30 cellular contexts compared by ENCODE assay signal in genomic region chr18:5122270-5122669, GRCh38.
A peak's percentile ranks its signal among the peaks of the same experiment; 100 is the strongest.
DNase-seq lines count a peak whose midpoint lies in the region; ATAC-seq, FAIRE-seq and TF ChIP-seq lines count a peak whose summit lies in the region.
"Had no signal": no experiment of that assay in that cellular context is flagged by ENCODE, and none has a peak within 500 bp of the region (broad histone marks: within the 10 kb centered on the region; RNA-seq: fewer than 3 reads in every experiment).

No MANE protein-coding gene starts in this region.

- H2AFZ ChIP-seq in HepG2 (ENCODE audit: low read length): no peak overlapping the region
- H2AFZ ChIP-seq: GM23248, PC-9 had no signal

- peaks cover 0 to 3% (median 0%) of the 10 kb centered on the region in 5 donors for H3K27me3 Mint-ChIP-seq in naive thymus-derived CD4-positive, alpha-beta T cell
- H3K27me3 Mint-ChIP-seq in effector memory CD8-positive, alpha-beta T cell: peaks cover 7 to 34% of the 10 kb centered on the region in 2 donors
- H3K27me3 Mint-ChIP-seq in activated T-cell treated with anti-CD3 and anti-CD28 coated beads, Interleukin-2, amount 50 U/mL, for 24 hours: no peaks in the 10 kb centered on the region

- BruUV-seq in HepG2 (replicated peaks; lab: Mats Ljungman, UMichigan): no TSS peak

- no peaks in the 10 kb centered on the region for H3K79me2 ChIP-seq in HepG2 (ENCODE audit: insufficient read depth, low read length)

- FAIRE-seq in HepG2 (lab: Jason Lieb, UNC): no peak
- FAIRE-seq: A204.1, GM12892 had no signal

- in situ Hi-C loops in HepG2 (cut with HindIII; ENCODE audit: extremely low pct_ligation_motif_present, low pct_unique_long_range_greater_than_20kb): no loop called here

- no peak overlapping the region for H3K9ac ChIP-seq in HepG2 (ENCODE audit: insufficient read depth, low read depth, low read length)
- H3K9ac ChIP-seq: BLaER1 treated with 17β-estradiol and CSF1 and Interleukin-3, amounts not matched to agents 10 nM and 100 nM; GM23248; KMS-11 had no signal

- TF ChIP-seq CTCF in HepG2 (CRISPR knock-in tag; IDR thresholded peaks at IDR 0.05) (no peak), right lobe of liver (IDR thresholded peaks at IDR 0.05) (no peak)

- DNase-seq in HepG2 (ENCODE audit: low spot score) (no peak), right lobe of liver (no peak), NCI-H146 (lab: John Stamatoyannopoulos, UW) (peak; percentile 66), NCI-H510A (lab: John Stamatoyannopoulos, UW) (peak; percentile 65)
- DNase-seq in naive thymus-derived CD4-positive, alpha-beta T cell: peak in 6 of 9 donors; percentile 32 to 71 (median 53)
- no peak for DNase-seq in effector memory CD8-positive, alpha-beta T cell
- no peak for DNase-seq in activated T-cell treated with anti-CD3 and anti-CD28 coated beads, Interleukin-2, amount 50 U/mL, for 24 hours
- DNase-seq in activated CD4-positive, alpha-beta T cell treated with anti-CD3 and anti-CD28 coated beads, Interleukin-2, amount 50 U/mL, for 1 hour: no peak
- DNase-seq: AML-193; DMS79 treated with DMSO at 0.1 percent for 48 hours; GM23248; MM.1S; NCI-H1694 treated with DMSO at 0.1 percent for 48 hours; NCI-H2081; NCI-H2171 treated with DMSO at 0.1 percent for 48 hours; NCI-H82; NK-92 treated with Interleukin-12 subunit alpha and Interleukin-12 subunit beta, amount 100 ng/mL, for 24 hours; PC-9; SJCRH30; T-helper 2 cell had no signal

- H3K9me3 ChIP-seq in HepG2 (ENCODE audit: low read length) (peaks cover 28% of the 10 kb centered on the region), right lobe of liver (no peaks in the 10 kb centered on the region)
- peaks cover 0 to 13% (median 11%) of the 10 kb centered on the region in 3 experiments for H3K9me3 ChIP-seq in naive thymus-derived CD4-positive, alpha-beta T cell (ENCODE audit: control insufficient read depth in 2 of 3, low read length in 3 of 3)
- H3K9me3 ChIP-seq: Caco-2, HAP-1, SJCRH30 had no signal

- H3K4me3 ChIP-seq in HepG2 (replicated peaks in 1 of 3; ENCODE audit: insufficient read depth in 1 of 3, low read depth in 2 of 3, low read length in 3 of 3) (no peak overlapping the region), right lobe of liver (no peak overlapping the region)
- H3K4me3 ChIP-seq in naive thymus-derived CD4-positive, alpha-beta T cell (ENCODE audit: low read length): peak overlapping the region; percentile 17
- H3K4me3 ChIP-seq: BLaER1 treated with 17β-estradiol and CSF1 and Interleukin-3, amounts not matched to agents 10 nM and 100 nM; GM23248; HAP-1; PC-9; SJCRH30 had no signal

- H3K4me1 ChIP-seq in HepG2 (ENCODE audit: insufficient read depth, low read length): no peaks in the 10 kb centered on the region
- no peaks in the 10 kb centered on the region for H3K4me1 ChIP-seq in right lobe of liver
- H3K4me1 ChIP-seq in naive thymus-derived CD4-positive, alpha-beta T cell (ENCODE audit: control insufficient read depth in 2 of 2, insufficient read depth in 2 of 2, low read length in 2 of 2): peaks cover 0 to 10% of the 10 kb centered on the region in 2 donors
- H3K4me1 ChIP-seq: BLaER1 treated with 17β-estradiol and CSF1 and Interleukin-3, amounts not matched to agents 10 nM and 100 nM; Caco-2; HAP-1; SJCRH30 had no signal

- peak overlapping the region in 7 of 9 donors; percentile 55 to 93 (median 83) for H3K27ac Mint-ChIP-seq in naive thymus-derived CD4-positive, alpha-beta T cell
- no peak overlapping the region for H3K27ac Mint-ChIP-seq in effector memory CD8-positive, alpha-beta T cell
- H3K27ac Mint-ChIP-seq in activated T-cell treated with anti-CD3 and anti-CD28 coated beads, Interleukin-2, amount 50 U/mL, for 24 hours: no peak overlapping the region
- H3K27ac Mint-ChIP-seq: CD4-positive, alpha-beta memory T cell; IgD-negative memory B cell had no signal

- no peak for TF ChIP-seq RAD21 in HepG2 (CRISPR knock-in tag; IDR thresholded peaks at IDR 0.05)

- no CpG with 5 or more reads among the region's 2 CpGs for whole genome bisulfite sequencing in HepG2 (ENCODE audit: low lambda C conversion rate)
- 17% methylated on average over 1 of the region's 2 CpGs for WGBS in right lobe of liver (ENCODE audit: insufficient coverage, low coverage, low lambda C conversion rate, missing lambda C conversion rate)

- TF ChIP-seq POLR2A in HepG2 (IDR thresholded peaks at IDR 0.05; ENCODE audit: insufficient read depth in 1 of 2, low read depth in 2 of 2, low read length in 2 of 2) (no peak), right lobe of liver (IDR thresholded peaks at IDR 0.05) (no peak)

- CTCF ChIA-PET in HepG2 (lab: Yijun Ruan, JAX; ENCODE audit: low intra/inter-chr PET ratio, low total read pairs): no interaction called here
- CTCF ChIA-PET in naive thymus-derived CD4-positive, alpha-beta T cell (lab: Charles Lee): interaction anchor here (1.4 kb wide), 1 partner anchor 115 kb away, joined by 4 read pairs; no protein-coding TSS in a partner anchor

- POLR2A ChIA-PET in HepG2 (lab: Yijun Ruan, JAX): no interaction called here
- POLR2A ChIA-PET in naive thymus-derived CD4-positive, alpha-beta T cell (lab: Charles Lee): interaction anchor here (0.6 to 1.8 kb wide), 8 partner anchors 27 to 174 kb away, joined by 3 to 8 read pairs (median 3); partner anchors contain the start of gene AKAIN1

- H3K27ac ChIP-seq in HepG2 (ENCODE audit: extremely low read length, insufficient read depth, low read length) (no peak overlapping the region), right lobe of liver (no peak overlapping the region)
- no peak overlapping the region for H3K27ac ChIP-seq in naive thymus-derived CD4-positive, alpha-beta T cell (ENCODE audit: low read depth, low read length)
- H3K27ac ChIP-seq: BLaER1 treated with 17β-estradiol and CSF1 and Interleukin-3, amounts not matched to agents 10 nM and 100 nM; GM23248; KMS-11; PC-9; SJCRH30 had no signal

- H3K9me3 Mint-ChIP-seq in naive thymus-derived CD4-positive, alpha-beta T cell: peaks cover 10 to 95% (median 29%) of the 10 kb centered on the region in 11 donors
- H3K9me3 Mint-ChIP-seq in effector memory CD8-positive, alpha-beta T cell: peaks cover 10 to 54% of the 10 kb centered on the region in 2 donors
- peaks cover 42% of the 10 kb centered on the region for H3K9me3 Mint-ChIP-seq in activated T-cell treated with anti-CD3 and anti-CD28 coated beads, Interleukin-2, amount 50 U/mL, for 24 hours

- no peak for TF ChIP-seq EP300 in HepG2 (IDR thresholded peaks at IDR 0.05; ENCODE audit: low read depth in 2 of 2, low read length in 2 of 2)
- no peak for TF ChIP-seq EP300 in HepG2 (CRISPR knock-in tag; IDR thresholded peaks at IDR 0.05; ENCODE audit: borderline replicate concordance)

- H4K20me1 ChIP-seq in HepG2 (ENCODE audit: insufficient read depth, low read length): no peaks in the 10 kb centered on the region
- H4K20me1 ChIP-seq: BLaER1 treated with 17β-estradiol and CSF1 and Interleukin-3, amounts not matched to agents 10 nM and 100 nM had no signal

- intact Hi-C loops in HepG2 (cut with micrococcal nuclease; ENCODE audit: unreplicated experiment) (no loop called here), right lobe of liver (cut with DNase I) (no loop called here)
- intact Hi-C loops in naive thymus-derived CD4-positive, alpha-beta T cell (cut with micrococcal nuclease): loop anchor here in 1 of 2 donors (5.0 kb wide), 1 partner anchor 35 kb away; no protein-coding TSS in a partner anchor

- peaks cover 0 to 30% (median 21%) of the 10 kb centered on the region in 7 donors for H3K4me1 Mint-ChIP-seq in naive thymus-derived CD4-positive, alpha-beta T cell
- no peaks in the 10 kb centered on the region for H3K4me1 Mint-ChIP-seq in effector memory CD8-positive, alpha-beta T cell (ENCODE audit: low read depth in 2 of 2)
- peaks cover 13% of the 10 kb centered on the region for H3K4me1 Mint-ChIP-seq in activated T-cell treated with anti-CD3 and anti-CD28 coated beads, Interleukin-2, amount 50 U/mL, for 24 hours (ENCODE audit: low read depth)

- H3K27me3 ChIP-seq in HepG2 (ENCODE audit: control insufficient read depth in 1 of 2, insufficient read depth in 2 of 2, low read length in 2 of 2) (no peaks in the 10 kb centered on the region; a peak in 1 of 5 replicates), right lobe of liver (no peaks in the 10 kb centered on the region)
- no peaks in the 10 kb centered on the region for H3K27me3 ChIP-seq in naive thymus-derived CD4-positive, alpha-beta T cell (ENCODE audit: control insufficient read depth in 2 of 2, insufficient read depth in 2 of 2, low read length in 2 of 2)
- H3K27me3 ChIP-seq: BLaER1 treated with 17β-estradiol and CSF1 and Interleukin-3, amounts not matched to agents 10 nM and 100 nM; SJCRH30 had no signal

- H3K4me3 Mint-ChIP-seq in naive thymus-derived CD4-positive, alpha-beta T cell: peak overlapping the region in 9 of 10 donors; percentile 46 to 73 (median 58)
- no peak overlapping the region for H3K4me3 Mint-ChIP-seq in effector memory CD8-positive, alpha-beta T cell
- H3K4me3 Mint-ChIP-seq in activated T-cell treated with anti-CD3 and anti-CD28 coated beads, Interleukin-2, amount 50 U/mL, for 24 hours: no peak overlapping the region
- H3K4me3 Mint-ChIP-seq: IgD-negative memory B cell had no signal

- no peak overlapping the region for H3K4me2 ChIP-seq in HepG2 (ENCODE audit: low read depth, low read length)
- H3K4me2 ChIP-seq: BLaER1 treated with 17β-estradiol and CSF1 and Interleukin-3, amounts not matched to agents 10 nM and 100 nM; KMS-11; PC-9 had no signal

- H3K36me3 Mint-ChIP-seq in naive thymus-derived CD4-positive, alpha-beta T cell: peaks cover 1 to 33% (median 23%) of the 10 kb centered on the region in 5 donors
- no peaks in the 10 kb centered on the region for H3K36me3 Mint-ChIP-seq in effector memory CD8-positive, alpha-beta T cell (ENCODE audit: insufficient read depth)
- H3K36me3 Mint-ChIP-seq in activated T-cell treated with anti-CD3 and anti-CD28 coated beads, Interleukin-2, amount 50 U/mL, for 24 hours (ENCODE audit: low read depth): peaks cover 3% of the 10 kb centered on the region

- no peaks in the 10 kb centered on the region for H3K36me3 ChIP-seq in HepG2 (replicated peaks in 1 of 2; ENCODE audit: control insufficient read depth in 1 of 2, insufficient read depth in 2 of 2, low read length in 2 of 2)
- no peaks in the 10 kb centered on the region for H3K36me3 ChIP-seq in right lobe of liver
- H3K36me3 ChIP-seq in naive thymus-derived CD4-positive, alpha-beta T cell (ENCODE audit: control insufficient read depth in 2 of 3, insufficient read depth in 3 of 3, low read length in 3 of 3): no peaks in the 10 kb centered on the region
- H3K36me3 ChIP-seq: BLaER1 treated with 17β-estradiol and CSF1 and Interleukin-3, amounts not matched to agents 10 nM and 100 nM; HAP-1; SJCRH30 had no signal

- ATAC-seq in HepG2 (no peak), right lobe of liver (no peak)
- peak; percentile 74 for ATAC-seq in naive thymus-derived CD4-positive, alpha-beta T cell
- no peak for ATAC-seq in effector memory CD8-positive, alpha-beta T cell (replicated peaks)
- ATAC-seq: Right ventricle myocardium inferior, SK-N-SH treated with all-trans-retinoic acid at 6 μM for 48 hours had no signal

TF ChIP-seq in HepG2, 621 proteins besides CTCF, POLR2A, EP300 and RAD21 (continues in another document):
- TF ChIP-seq RCOR2 (CRISPR knock-in tag; IDR thresholded peaks at IDR 0.05): no peak
- TF ChIP-seq RORA (CRISPR knock-in tag; IDR thresholded peaks at IDR 0.05): no peak
- no peak for TF ChIP-seq IRX3 (CRISPR knock-in tag; IDR thresholded peaks at IDR 0.05; ENCODE audit: borderline replicate concordance, low read depth)
- no peak for TF ChIP-seq PRMT3 (CRISPR knock-in tag; IDR thresholded peaks at IDR 0.05; ENCODE audit: borderline replicate concordance, low read depth)
- TF ChIP-seq STAG1 (CRISPR knock-in tag; IDR thresholded peaks at IDR 0.05): no peak

Comparison
In these comparisons a context has a peak if more than half of its experiments do, and no peak if none do; other contexts are left out.
1. DNase-seq: peak in NCI-H146 (single experiment), NCI-H510A (single experiment) and naive thymus-derived CD4-positive, alpha-beta T cell (6 of 9); none in HepG2 (single experiment), right lobe of liver (0 of 3), effector memory CD8-positive, alpha-beta T cell (0 of 3), activated T-cell treated with anti-CD3 and anti-CD28 coated beads, Interleukin-2, amount 50 U/mL, for 24 hours (single experiment) and activated CD4-positive, alpha-beta T cell treated with anti-CD3 and anti-CD28 coated beads, Interleukin-2, amount 50 U/mL, for 1 hour (single experiment).
2. H3K27ac Mint-ChIP-seq: peak in naive thymus-derived CD4-positive, alpha-beta T cell (7 of 9); none in effector memory CD8-positive, alpha-beta T cell (0 of 2) and activated T-cell treated with anti-CD3 and anti-CD28 coated beads, Interleukin-2, amount 50 U/mL, for 24 hours (single experiment).
3. H3K4me3 Mint-ChIP-seq: peak in naive thymus-derived CD4-positive, alpha-beta T cell (9 of 10); none in effector memory CD8-positive, alpha-beta T cell (0 of 2) and activated T-cell treated with anti-CD3 and anti-CD28 coated beads, Interleukin-2, amount 50 U/mL, for 24 hours (single experiment).